8 cellular contexts compared by ENCODE assay signal in genomic region chr13:65656740-65657329, GRCh38.
DNase-seq lines count a peak whose midpoint lies in the region; FAIRE-seq and TF ChIP-seq lines count a peak whose summit lies in the region.

No MANE protein-coding gene starts in this region.

- no peak overlapping the region for H3K4me3 ChIP-seq in AG10803 (ENCODE audit: low read length)
- no peak overlapping the region for H3K4me3 ChIP-seq in HL-60 (replicated peaks; ENCODE audit: insufficient read depth, low read length)

- peak; percentile 8 for DNase-seq in AG10803 (ENCODE audit: low read depth)
- DNase-seq in HL-60 (ENCODE audit: low read depth in 1 of 2, low spot score in 1 of 2) = no peak
- DNase-seq in activated naive CD4-positive, alpha-beta T cell (lab: John Stamatoyannopoulos, UW) = no peak
- DNase-seq in NCI-H345 (lab: John Stamatoyannopoulos, UW) = no peak
- no peak for DNase-seq in OCI-M2 (lab: John Stamatoyannopoulos, UW; ENCODE audit: unreplicated experiment)
- DNase-seq in activated naive CD4-positive, alpha-beta T cell treated with anti-CD3 and anti-CD28 coated beads, Interleukin-2, amount 50 U/mL, for 16 hours = no peak

- peak; percentile 69 for TF ChIP-seq CTCF in AG10803 (conservative IDR thresholded peaks at IDR 0.05; ENCODE audit: low read length)
- peak; percentile 17 for TF ChIP-seq CTCF in HL-60 (IDR thresholded peaks at IDR 0.05; ENCODE audit: insufficient read depth, low read length)
- TF ChIP-seq CTCF in VCaP (conservative IDR thresholded peaks at IDR 0.05) = peak; percentile 80

- no peaks in the 10 kb centered on the region for H3K27me3 ChIP-seq in HL-60 (ENCODE audit: insufficient read depth, poor library complexity, severe bottlenecking)

- H3K27ac ChIP-seq in HL-60 (replicated peaks) (no peak overlapping the region), VCaP (no peak overlapping the region)

- peak; percentile 95 for FAIRE-seq in islet of Langerhans (lab: Jason Lieb, UNC)

Comparison
In these comparisons a context has a peak if more than half of its experiments do, and no peak if none do; other contexts are left out.
1. CTCF ChIP-seq: peak in every context shown above with its lines; median percentile 80 in VCaP; 69 in AG10803; 17 in HL-60.